In genomic region chr18:78980279-78980771, GRCh38 we compare ENCODE assay signal across 18 cellular contexts. TPM values are rescaled to one million over a fixed set of nuclear protein-coding genes. Genes with fewer than 3 reads are reported as not detected.
DNase-seq lines count a peak whose midpoint lies in the region; ATAC-seq and TF ChIP-seq lines count a peak whose summit lies in the region.
"Had no signal": no experiment of that assay in that cellular context is flagged by ENCODE, and none has a peak within 500 bp of the region (broad histone marks: within the 10 kb centered on the region; RNA-seq: fewer than 3 reads in every experiment).

No MANE protein-coding gene starts in this region.

- H3K27ac ChIP-seq in caudate nucleus (ENCODE audit: low read depth, low read length) (peak overlapping the region; percentile 52), suprapubic skin (no peak overlapping the region), thyroid gland (no peak overlapping the region)
- H3K27ac ChIP-seq: right lobe of liver, SJSA1 had no signal

- no peak for ATAC-seq in HG03521 (IDR thresholded peaks at IDR 0.05; ENCODE audit: unreplicated experiment)
- ATAC-seq: activated CD8-positive, alpha-beta T cell treated with anti-CD3 and anti-CD28 coated beads for 36 hours; HCT116; right lobe of liver; stimulated activated naive B cell treated with anti-CD40 and anti-IgM and Interleukin-4, amounts not matched to agents 10 μg/mL and 1 μg/mL and 100 μg/mL, for 72 hours had no signal

- DNase-seq in NCI-H748 (lab: John Stamatoyannopoulos, UW; ENCODE audit: unreplicated experiment): peak; percentile 78
- no peak for DNase-seq in NCI-H748 treated with DMSO at 0.1 percent for 48 hours (lab: John Stamatoyannopoulos, UW)
- DNase-seq in caudate nucleus (lab: John Stamatoyannopoulos, UW): no peak
- peak; percentile 60 for DNase-seq in left kidney (ENCODE audit: low read depth, low spot score)
- no peak for DNase-seq in suprapubic skin (ENCODE audit: low spot score in 2 of 2)
- DNase-seq in thyroid gland: no peak
- no peak for DNase-seq in SIG-M5 treated with dmso at 0.1 percent for 504 hours (lab: John Stamatoyannopoulos, UW; ENCODE audit: unreplicated experiment)
- DNase-seq: activated CD8-positive, alpha-beta T cell treated with anti-CD3 and anti-CD28 coated beads for 36 hours; activated effector memory CD4-positive, alpha-beta T cell treated with Interleukin-2 at 50 U/mL for 16 hours; effector CD4-positive, alpha-beta T cell; Kasumi-1; kidney; NCI-H187 treated with DMSO at 0.1 percent for 48 hours; right lobe of liver; stimulated activated naive B cell treated with anti-CD40 and anti-IgM and Interleukin-4, amounts not matched to agents 10 μg/mL and 1 μg/mL and 100 μg/mL, for 72 hours had no signal

- H3K4me3 ChIP-seq in suprapubic skin: peak overlapping the region; percentile 31
- H3K4me3 ChIP-seq in thyroid gland (replicated peaks in 1 of 3): no peak overlapping the region
- H3K4me3 ChIP-seq: right lobe of liver, SJSA1 had no signal

- TF ChIP-seq CTCF in suprapubic skin (IDR thresholded peaks at IDR 0.05) (no peak), thyroid gland (IDR thresholded peaks at IDR 0.05) (no peak)

- intact Hi-C loops in thyroid gland (cut with DNase I): no loop called here

- no peaks in the 10 kb centered on the region for H3K9me3 ChIP-seq in suprapubic skin
- H3K9me3 ChIP-seq in thyroid gland: no peaks in the 10 kb centered on the region
- H3K9me3 ChIP-seq: right lobe of liver had no signal

- H3K4me1 ChIP-seq in suprapubic skin (peaks cover 30% of the 10 kb centered on the region), thyroid gland (peaks cover 0 to 11% of the 10 kb centered on the region in 2 donors)
- H3K4me1 ChIP-seq: SJSA1 had no signal

- H3K27me3 ChIP-seq in suprapubic skin (peaks cover 100% of the 10 kb centered on the region), thyroid gland (peaks cover 30% of the 10 kb centered on the region)
- H3K27me3 ChIP-seq: SJSA1 had no signal

- TF ChIP-seq EP300 in suprapubic skin (IDR thresholded peaks at IDR 0.05): no peak

- no peaks in the 10 kb centered on the region for H3K36me3 ChIP-seq in suprapubic skin
- no peaks in the 10 kb centered on the region for H3K36me3 ChIP-seq in thyroid gland
- H3K36me3 ChIP-seq: right lobe of liver, SJSA1 had no signal

- no CpG with 5 or more reads among the region's 71 CpGs for WGBS in suprapubic skin
- 6% methylated on average over 14 of the region's 71 CpGs; no CpG with 5 or more reads in 1 of the 2 donors for WGBS in thyroid gland, 2 donors

- TF ChIP-seq POLR2A in suprapubic skin (IDR thresholded peaks at IDR 0.05) (no peak), thyroid gland (IDR thresholded peaks at IDR 0.05) (no peak)

RNA-seq across cellular contexts. Expression of gene SALL3, which starts 0.7 kb away (rescaled TPM):
- under 1 TPM in 2 of 4 donors, not detected in 2; 0.21 to 0.40 TPM for total RNA-seq in suprapubic skin
- under 1 TPM in 2 of 4 donors, not detected in 2; 0.11 to 0.13 TPM for total RNA-seq in thyroid gland
- total RNA-seq: activated CD8-positive, alpha-beta T cell treated with anti-CD3 and anti-CD28 coated beads for 36 hours; right lobe of liver had no signal

Comparison
In these comparisons a context has a peak if more than half of its experiments do, and no peak if none do; other contexts are left out.
1. DNase-seq: peak in NCI-H748 (single experiment) and left kidney (single experiment); none in NCI-H748 treated with DMSO at 0.1 percent for 48 hours (single experiment), caudate nucleus (0 of 61), suprapubic skin (0 of 2), thyroid gland (0 of 2) and SIG-M5 treated with dmso at 0.1 percent for 504 hours (single experiment).